1 cellular context compared by ENCODE assay signal in genomic region chr9:137588891-137589290, GRCh38.
TF ChIP-seq lines count a peak whose summit lies in the region.

No MANE protein-coding gene starts in this region.

TF ChIP-seq in WTC11, 78 proteins besides CTCF, POLR2A, EP300 and RAD21 (continued from another document):
- TF ChIP-seq ARID4B (CRISPR knock-in tag; IDR thresholded peaks at IDR 0.05; ENCODE audit: borderline replicate concordance) (no peak), PREB (CRISPR knock-in tag; IDR thresholded peaks at IDR 0.05; ENCODE audit: borderline replicate concordance) (no peak), ZNF423 (CRISPR knock-in tag; IDR thresholded peaks at IDR 0.05) (no peak)
TF ChIP-seq in WTC11: peak in this region for 0.
